14 cellular contexts compared by ENCODE assay signal in the genomic region with DNA sequence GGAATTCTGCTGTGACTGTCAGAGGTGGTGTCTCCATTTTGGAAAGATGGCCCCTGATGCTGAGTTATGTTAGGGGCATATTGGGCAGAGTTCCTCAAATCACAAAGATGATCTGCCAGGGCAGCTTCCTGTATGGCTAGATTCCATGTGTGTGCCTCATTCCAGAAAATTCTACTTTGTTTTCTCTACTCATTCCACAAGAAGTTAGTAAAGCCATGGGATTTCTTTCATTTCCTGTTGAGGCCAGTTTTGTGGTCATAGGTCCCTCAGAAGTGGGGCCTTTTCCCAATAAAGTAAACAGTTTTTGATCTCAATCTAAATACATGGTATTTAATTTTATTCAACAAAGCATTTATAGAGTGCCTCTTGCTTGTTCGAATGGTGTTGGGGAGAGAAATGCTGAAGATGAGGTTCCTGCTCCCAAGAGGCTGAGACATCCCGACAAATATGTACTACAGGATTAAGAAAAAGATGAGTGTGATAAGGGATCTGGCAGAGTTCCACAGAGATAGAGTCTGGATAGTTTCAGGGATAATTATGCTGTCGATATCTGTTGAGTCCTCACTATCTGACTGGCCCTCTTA. TPM values are rescaled to one million over a fixed set of nuclear protein-coding genes. Genes with fewer than 3 reads are reported as not detected.
DNase-seq lines count a peak whose midpoint lies in the region; ATAC-seq and TF ChIP-seq lines count a peak whose summit lies in the region.
"Had no signal": no experiment of that assay in that cellular context is flagged by ENCODE, and none has a peak within 500 bp of the region (broad histone marks: within the 10 kb centered on the region; RNA-seq: fewer than 3 reads in every experiment).

No MANE protein-coding gene starts in this region.

- intact Hi-C loops in esophagus squamous epithelium (cut with DNase I): no loop called here

- TF ChIP-seq POLR2A in esophagus squamous epithelium (IDR thresholded peaks at IDR 0.05): no peak

- H3K4me1 ChIP-seq in RWPE2 (ENCODE audit: insufficient read depth, poor library complexity, severe bottlenecking): peaks cover 26% of the 10 kb centered on the region
- peaks cover 7 to 45% (median 26%) of the 10 kb centered on the region in 3 donors for H3K4me1 ChIP-seq in esophagus squamous epithelium
- peaks cover 9% of the 10 kb centered on the region for H3K4me1 ChIP-seq in parathyroid adenoma

- ATAC-seq in RWPE2 (ENCODE audit: low read depth) (peak; percentile 34), HG03565 (IDR thresholded peaks at IDR 0.05; ENCODE audit: unreplicated experiment) (no peak)
- ATAC-seq: stimulated activated memory B cell treated with anti-CD40 and anti-IgM and Interleukin-4, amounts not matched to agents 10 μg/mL and 1 μg/mL and 100 μg/mL, for 72 hours; WTC11 had no signal

- DNase-seq in BJ (ENCODE audit: low read depth) (peak; percentile 87), RWPE2 (ENCODE audit: low spot score) (no peak), esophagus squamous epithelium (lab: John Stamatoyannopoulos, UW) (no peak), GM10266 (ENCODE audit: extremely low spot score) (no peak), cerebellar nuclear complex (lab: John Stamatoyannopoulos, UW) (no peak), germinal center (ENCODE audit: low spot score) (no peak)
- DNase-seq: CD4-positive, alpha-beta T cell; H9; KG1; NCI-H2171 had no signal

- peaks cover 26% of the 10 kb centered on the region for H3K79me2 ChIP-seq in parathyroid adenoma

- POLR2A ChIA-PET in BJ (lab: Charles Lee): no interaction called here

- WGBS in esophagus squamous epithelium, 2 donors: 50 to 73% methylated on average over 3 of the region's 3 CpGs

- H3K4me3 ChIP-seq in BJ (ENCODE audit: low read depth, low read length) (no peak overlapping the region), RWPE2 (ENCODE audit: severe bottlenecking) (no peak overlapping the region), esophagus squamous epithelium (no peak overlapping the region), parathyroid adenoma (ENCODE audit: low read depth, low read length) (no peak overlapping the region)

- H3K27me3 ChIP-seq in BJ (ENCODE audit: control insufficient read depth, insufficient read depth, low read length) (peaks cover 8% of the 10 kb centered on the region), RWPE2 (ENCODE audit: insufficient read depth, poor library complexity, severe bottlenecking) (no peaks in the 10 kb centered on the region), esophagus squamous epithelium (no peaks in the 10 kb centered on the region), parathyroid adenoma (ENCODE audit: control insufficient read depth, insufficient read depth, low read length) (no peaks in the 10 kb centered on the region)

- H2AFZ ChIP-seq in parathyroid adenoma: no peak overlapping the region

- no peak overlapping the region for H3K4me2 ChIP-seq in parathyroid adenoma (ENCODE audit: low read length)

- no peak overlapping the region for H3K9ac ChIP-seq in parathyroid adenoma

- peak overlapping the region; percentile 68 for H3K27ac ChIP-seq in RWPE2 (ENCODE audit: poor library complexity, severe bottlenecking)
- H3K27ac ChIP-seq in esophagus squamous epithelium: peak overlapping the region in 3 of 4 donors; percentile 15 to 51 (median 35)
- peak overlapping the region; percentile 52 for H3K27ac ChIP-seq in parathyroid adenoma

- no peak for TF ChIP-seq CTCF in BJ (IDR thresholded peaks at IDR 0.05; ENCODE audit: insufficient read depth, low read depth, low read length)
- TF ChIP-seq CTCF in RWPE2 (IDR thresholded peaks at IDR 0.05; ENCODE audit: poor library complexity, severe bottlenecking): no peak
- TF ChIP-seq CTCF in esophagus squamous epithelium (IDR thresholded peaks at IDR 0.05): no peak
- TF ChIP-seq CTCF in parathyroid adenoma (IDR thresholded peaks at IDR 0.05): no peak
- TF ChIP-seq CTCF in GM10266 (IDR thresholded peaks at IDR 0.05; ENCODE audit: control insufficient read depth, insufficient read depth, low read depth, missing control alignments): no peak

- no peaks in the 10 kb centered on the region for H3K9me3 ChIP-seq in RWPE2 (ENCODE audit: severe bottlenecking)
- H3K9me3 ChIP-seq in esophagus squamous epithelium: no peaks in the 10 kb centered on the region
- no peaks in the 10 kb centered on the region for H3K9me3 ChIP-seq in parathyroid adenoma (ENCODE audit: control insufficient read depth, low read length)

- H3K36me3 ChIP-seq in BJ (ENCODE audit: control insufficient read depth, insufficient read depth, low read length): no peaks in the 10 kb centered on the region
- H3K36me3 ChIP-seq in RWPE2 (ENCODE audit: low read depth): no peaks in the 10 kb centered on the region
- H3K36me3 ChIP-seq in esophagus squamous epithelium: no peaks in the 10 kb centered on the region
- H3K36me3 ChIP-seq in parathyroid adenoma (ENCODE audit: control insufficient read depth, insufficient read depth, low read length): no peaks in the 10 kb centered on the region

- CTCF ChIA-PET in BJ (lab: Yijun Ruan, JAX): interaction anchor here (1.2 to 1.6 kb wide), 5 partner anchors 10 to 179 kb away, joined by 3 to 6 read pairs (median 3); no protein-coding TSS in a partner anchor

RNA-seq across cellular contexts. Expression of a gene that starts 33.0 kb away (rescaled TPM):
- polyA plus RNA-seq in BJ (2011; rRNA removed): 1.9 and 2.3 TPM in 2 replicates
- polyA minus RNA-seq in BJ (2011; rRNA and poly(A)+ RNA removed): 3.6 TPM in 2 replicates
- total RNA-seq in esophagus squamous epithelium: 1 to 10 TPM; 2.5 to 6.3 (median 3.3) TPM

RNA-seq across cellular contexts. Expression of a gene that starts 52.2 kb away (rescaled TPM):
- 1.3 TPM in 2 replicates for polyA plus RNA-seq in BJ (2011; rRNA removed)
- polyA minus RNA-seq in BJ (2011; rRNA and poly(A)+ RNA removed): 2.7 and 3.6 TPM in 2 replicates
- 10 to 100 TPM in 2 of 4 donors, 1 to 10 TPM in 1, under 1 TPM in 1; 0.76 to 40.2 (median 7.8) TPM for total RNA-seq in esophagus squamous epithelium
